8 cellular contexts compared by ENCODE assay signal in the genomic region with DNA sequence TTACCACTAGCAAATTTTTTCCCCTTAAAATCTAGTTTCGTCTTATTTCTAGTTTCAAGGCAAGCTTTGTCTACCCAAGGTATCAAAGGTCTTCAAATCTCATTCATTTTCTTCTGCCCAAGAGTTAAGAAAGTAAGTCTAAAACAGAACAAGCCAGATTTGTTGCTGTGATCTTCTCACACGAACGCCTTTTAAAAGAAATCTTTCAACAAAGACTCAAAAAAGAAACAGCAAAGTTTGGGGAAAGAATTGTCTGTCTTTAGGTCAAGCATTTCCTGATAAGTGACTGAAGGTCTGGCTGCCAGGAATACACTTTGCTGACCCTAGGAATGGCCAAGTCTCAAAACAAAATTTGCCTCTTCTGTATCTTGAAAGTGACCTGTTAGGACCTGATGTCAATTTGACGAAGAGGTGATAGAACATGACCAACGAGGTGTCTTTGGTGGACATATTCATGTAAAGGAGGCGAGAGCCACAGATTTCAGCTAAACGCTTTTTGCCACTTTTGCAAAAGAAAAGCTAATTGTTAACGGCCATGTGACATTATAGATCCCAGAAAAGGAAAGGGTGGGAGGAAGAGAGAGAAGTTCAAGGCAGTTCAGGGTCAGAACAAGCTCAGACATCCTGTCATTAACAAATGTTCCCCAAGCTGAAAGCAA. TPM values are rescaled to one million over a fixed set of nuclear protein-coding genes. Genes with fewer than 3 reads are reported as not detected.
DNase-seq lines count a peak whose midpoint lies in the region; ATAC-seq and TF ChIP-seq lines count a peak whose summit lies in the region.

No MANE protein-coding gene starts in this region.

- TF ChIP-seq CTCF in 22Rv1 (IDR thresholded peaks at IDR 0.05) (no peak), GM20000 (IDR thresholded peaks at IDR 0.05; ENCODE audit: extremely low read depth, missing control alignments) (no peak), left ventricle myocardium inferior (IDR thresholded peaks at IDR 0.05; ENCODE audit: borderline replicate concordance) (no peak)

- peak overlapping the region; percentile 86 for H3K4me3 Mint-ChIP-seq in activated CD8-positive, alpha-beta T cell treated with anti-CD3 and anti-CD28 coated beads, Interleukin-2, amount 10 ng/mL, durations not matched to agents 7 days and 5 days

- intact Hi-C loops in left ventricle myocardium inferior (cut with micrococcal nuclease), result no loop called here

- H3K27me3 Mint-ChIP-seq in activated CD8-positive, alpha-beta T cell treated with anti-CD3 and anti-CD28 coated beads, Interleukin-2, amount 10 ng/mL, durations not matched to agents 7 days and 5 days (ENCODE audit: low read depth), result no peaks in the 10 kb centered on the region

- peaks cover 81% of the 10 kb centered on the region for H3K4me1 ChIP-seq in left ventricle myocardium inferior

- CTCF ChIA-PET in activated CD8-positive, alpha-beta T cell treated with anti-CD3 and anti-CD28 coated beads, Interleukin-2, amount 10 ng/mL, durations not matched to agents 7 days and 5 days (lab: Charles Lee), result interaction anchor here (0.7 to 7.8 kb wide), 23 partner anchors 11 to 340 kb away, joined by 3 to 85 read pairs (median 4); partner anchors contain the start of gene CFAP54

- H3K4me3 ChIP-seq in left ventricle myocardium inferior (peak overlapping the region; percentile 90), skeletal muscle cell (ENCODE audit: low read depth, low read length) (peak overlapping the region; percentile 80)

- DNase-seq in GM20000 (ENCODE audit: low spot score), result peak; percentile 23
- DNase-seq in activated CD8-positive, alpha-beta T cell treated with anti-CD3 and anti-CD28 coated beads, Interleukin-2, amount 10 ng/mL, durations not matched to agents 7 days and 5 days, result no peak
- no peak for DNase-seq in left ventricle myocardium inferior
- no peak for DNase-seq in skeletal muscle cell (ENCODE audit: low read depth)
- DNase-seq in NCI-H2227 (lab: John Stamatoyannopoulos, UW; ENCODE audit: unreplicated experiment), result no peak
- no peak for DNase-seq in HuH-7.5 (ENCODE audit: low spot score)

- H3K27ac ChIP-seq in 22Rv1 (peak overlapping the region; percentile 99), left ventricle myocardium inferior (replicated peaks) (peak overlapping the region; percentile 96)

- peaks cover 7% of the 10 kb centered on the region for H3K36me3 Mint-ChIP-seq in activated CD8-positive, alpha-beta T cell treated with anti-CD3 and anti-CD28 coated beads, Interleukin-2, amount 10 ng/mL, durations not matched to agents 7 days and 5 days (ENCODE audit: low read depth)

- no peak for ATAC-seq in activated CD8-positive, alpha-beta T cell treated with anti-CD3 and anti-CD28 coated beads, Interleukin-2, amount 10 ng/mL, durations not matched to agents 7 days and 5 days
- no peak for ATAC-seq in GM19395 (IDR thresholded peaks at IDR 0.05; ENCODE audit: unreplicated experiment)

- H3K4me1 Mint-ChIP-seq in activated CD8-positive, alpha-beta T cell treated with anti-CD3 and anti-CD28 coated beads, Interleukin-2, amount 10 ng/mL, durations not matched to agents 7 days and 5 days (ENCODE audit: low read depth), result peaks cover 39% of the 10 kb centered on the region

- H3K27me3 ChIP-seq in left ventricle myocardium inferior (ENCODE audit: low read depth), result no peaks in the 10 kb centered on the region

- H3K36me3 ChIP-seq in left ventricle myocardium inferior, result no peaks in the 10 kb centered on the region

- POLR2A ChIA-PET in activated CD8-positive, alpha-beta T cell treated with anti-CD3 and anti-CD28 coated beads, Interleukin-2, amount 10 ng/mL, durations not matched to agents 7 days and 5 days (lab: Charles Lee), result interaction anchor here (1.0 to 3.6 kb wide), 25 partner anchors 10 to 222 kb away, joined by 3 to 50 read pairs (median 6); partner anchors contain the start of gene CFAP54

- H3K27ac Mint-ChIP-seq in activated CD8-positive, alpha-beta T cell treated with anti-CD3 and anti-CD28 coated beads, Interleukin-2, amount 10 ng/mL, durations not matched to agents 7 days and 5 days, result peak overlapping the region; percentile 86

- H3K9me3 Mint-ChIP-seq in activated CD8-positive, alpha-beta T cell treated with anti-CD3 and anti-CD28 coated beads, Interleukin-2, amount 10 ng/mL, durations not matched to agents 7 days and 5 days (ENCODE audit: insufficient read depth), result no peaks in the 10 kb centered on the region

- H3K9me3 ChIP-seq in left ventricle myocardium inferior (replicated peaks), result no peaks in the 10 kb centered on the region

RNA-seq across cellular contexts. Expression of gene CDK17, which starts 1.7 kb away (rescaled TPM):
- 10 to 100 TPM; 38.2 to 39.5 TPM for total RNA-seq in activated CD8-positive, alpha-beta T cell treated with anti-CD3 and anti-CD28 coated beads, Interleukin-2, amount 10 ng/mL, durations not matched to agents 7 days and 5 days
- 15.9 TPM for total RNA-seq in left ventricle myocardium inferior
